5 cellular contexts compared by ENCODE assay signal in the genomic region with DNA sequence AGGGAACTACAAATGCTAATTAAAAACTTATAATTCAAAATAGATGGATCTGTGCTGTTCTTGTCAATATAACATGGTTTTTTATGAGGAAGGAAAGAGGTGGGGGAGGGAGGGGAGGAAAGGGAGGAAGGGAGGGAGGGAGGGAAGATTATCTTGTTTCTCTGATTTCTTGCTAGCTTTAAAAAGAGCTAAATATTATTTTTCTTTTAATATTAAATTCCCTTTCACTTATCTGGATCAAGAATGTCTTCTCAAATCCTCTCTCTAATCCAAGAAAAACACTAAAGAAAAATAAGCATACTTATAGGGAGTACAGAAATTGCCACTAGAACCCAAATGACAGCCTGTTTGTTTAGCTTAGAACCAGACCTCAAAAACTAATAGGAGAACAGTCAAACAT. TPM values are rescaled to one million over a fixed set of nuclear protein-coding genes. Genes with fewer than 3 reads are reported as not detected.
"Had no signal": no experiment of that assay in that cellular context is flagged by ENCODE, and none has a peak within 500 bp of the region (broad histone marks: within the 10 kb centered on the region; RNA-seq: fewer than 3 reads in every experiment).

No MANE protein-coding gene starts in this region.

- H3K4me3 Mint-ChIP-seq: GM23338, H9, IgD-negative memory B cell had no signal

- ATAC-seq: GM23338 had no signal

- H3K4me3 ChIP-seq: GM23338 had no signal

- DNase-seq: H9, HCEC 1CT had no signal

- H2AFZ ChIP-seq: GM23338 had no signal

- H3K27me3 Mint-ChIP-seq: IgD-negative memory B cell had no signal

- H3K4me2 ChIP-seq: GM23338 had no signal

- H3K9me3 Mint-ChIP-seq: GM23338, H9, IgD-negative memory B cell had no signal

- H3K4me1 Mint-ChIP-seq: IgD-negative memory B cell had no signal

- H3K27ac Mint-ChIP-seq: GM23338, H9, IgD-negative memory B cell had no signal

RNA-seq across cellular contexts. Expression of a gene that starts 55.2 kb away (rescaled TPM):
- total RNA-seq: GM23338, HT-29 had no signal
